Comparison of ENCODE assay signal across 8 cellular contexts in the genomic region with DNA sequence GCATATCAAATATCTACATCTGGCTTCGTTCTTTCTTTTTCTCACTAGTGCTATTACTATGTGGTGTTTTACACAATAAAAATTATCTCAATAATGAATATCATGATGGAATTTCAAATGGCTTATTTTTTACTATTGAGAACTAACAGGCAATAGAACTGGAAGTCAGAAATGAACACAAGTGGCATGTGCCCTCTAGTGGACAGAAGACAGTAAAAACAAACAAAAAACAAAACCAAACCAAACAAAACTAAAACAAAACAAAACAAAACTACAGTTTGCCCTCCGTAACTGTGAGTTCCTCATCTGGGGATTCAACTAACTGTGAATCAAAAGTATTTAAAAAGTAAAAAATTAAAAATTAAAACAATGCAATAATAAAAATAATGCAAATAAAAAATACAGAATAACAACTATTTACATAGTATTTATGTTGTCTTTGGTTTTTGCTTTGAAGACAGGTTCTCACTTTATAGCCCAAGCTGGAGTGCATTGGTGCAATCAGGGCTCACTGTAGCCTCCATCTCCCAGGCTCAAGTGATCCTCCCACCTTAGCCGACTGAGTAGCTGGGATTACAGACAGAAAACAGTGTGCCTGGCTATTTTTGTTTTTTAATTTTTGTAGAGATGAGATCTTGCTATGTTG.
DNase-seq lines count a peak whose midpoint lies in the region; ATAC-seq and TF ChIP-seq lines count a peak whose summit lies in the region.

No MANE protein-coding gene starts in this region.

- ATAC-seq in GM19351 (IDR thresholded peaks at IDR 0.05; ENCODE audit: unreplicated experiment) (peak; percentile 92), HG03139 (IDR thresholded peaks at IDR 0.05; ENCODE audit: unreplicated experiment) (peak; percentile 80), esophagus mucosa (no peak)

- H3K9me3 Mint-ChIP-seq in Caco-2 (ENCODE audit: unreplicated experiment): no peaks in the 10 kb centered on the region

- H3K27me3 ChIP-seq in Caco-2 (replicated peaks; ENCODE audit: control insufficient read depth, insufficient read depth, low read length) (no peaks in the 10 kb centered on the region), iPS DF 6.9 (ENCODE audit: control insufficient read depth, insufficient read depth, low read length) (no peaks in the 10 kb centered on the region), suprapubic skin (no peaks in the 10 kb centered on the region)

- TF ChIP-seq CTCF in Caco-2 (IDR thresholded peaks at IDR 0.05; ENCODE audit: insufficient read depth in 1 of 2, low read depth in 1 of 2, low read length in 1 of 2, severe bottlenecking in 1 of 2, unreplicated experiment in 1 of 2) (peak; percentile 50 to 51), RWPE1 (conservative IDR thresholded peaks at IDR 0.05; ENCODE audit: low read depth) (peak; percentile 73), suprapubic skin (IDR thresholded peaks at IDR 0.05) (peak in 1 of 2 donors; percentile 27)

- H3K9me3 ChIP-seq in Caco-2: no peaks in the 10 kb centered on the region
- no peaks in the 10 kb centered on the region for H3K9me3 ChIP-seq in iPS DF 6.9 (ENCODE audit: control insufficient read depth, insufficient read depth, low read length)
- no peaks in the 10 kb centered on the region for H3K9me3 ChIP-seq in suprapubic skin

- POLR2A ChIA-PET in Caco-2 (lab: Charles Lee): no interaction called here
- POLR2A ChIA-PET in RWPE1 (lab: Yijun Ruan, JAX; ENCODE audit: low non-redundant PET): interaction anchor here (0.5 kb wide), 1 partner anchor 178 kb away, joined by 3 read pairs; no protein-coding TSS in a partner anchor

- H3K4me1 ChIP-seq in Caco-2: no peaks in the 10 kb centered on the region
- no peaks in the 10 kb centered on the region for H3K4me1 ChIP-seq in iPS DF 6.9 (ENCODE audit: control insufficient read depth, insufficient read depth, low read length)
- H3K4me1 ChIP-seq in suprapubic skin: no peaks in the 10 kb centered on the region

- H3K4me1 Mint-ChIP-seq in Caco-2 (ENCODE audit: low read depth, unreplicated experiment): no peaks in the 10 kb centered on the region

- no peak for TF ChIP-seq POLR2A in suprapubic skin (IDR thresholded peaks at IDR 0.05)

- no TSS peak for BruUV-seq in Caco-2 (replicated peaks; lab: Mats Ljungman, UMichigan)

- no peak for TF ChIP-seq EP300 in suprapubic skin (IDR thresholded peaks at IDR 0.05)

- no peak overlapping the region for H3K4me3 Mint-ChIP-seq in Caco-2 (ENCODE audit: unreplicated experiment)

- intact Hi-C loops in Caco-2 (cut with micrococcal nuclease; ENCODE audit: unreplicated experiment): loop anchor here (1.0 kb wide), 1 partner anchor 711 kb away; no protein-coding TSS in a partner anchor

- no peak overlapping the region for H3K4me3 ChIP-seq in Caco-2 (ENCODE audit: low read depth, low read length)
- no peak overlapping the region for H3K4me3 ChIP-seq in iPS DF 6.9 (ENCODE audit: low read length)
- no peak overlapping the region for H3K4me3 ChIP-seq in suprapubic skin

- no CpG with 5 or more reads among the region's 3 CpGs for WGBS in iPS DF 6.9 (ENCODE audit: insufficient coverage, insufficient read length)
- WGBS in suprapubic skin: 47% methylated on average over 3 of the region's 3 CpGs

- no peaks in the 10 kb centered on the region for H3K36me3 Mint-ChIP-seq in Caco-2 (ENCODE audit: insufficient read depth, unreplicated experiment)

- DNase-seq in Caco-2 (peak in 1 of 2 experiments; percentile 7), RWPE1 (ENCODE audit: low spot score) (peak; percentile 4), iPS DF 6.9 (ENCODE audit: low read depth, low spot score) (peak; percentile 11), suprapubic skin (ENCODE audit: low spot score in 2 of 2) (no peak), middle frontal gyrus (ENCODE audit: extremely low spot score, low spot score) (no peak)

- H3K36me3 ChIP-seq in Caco-2 (ENCODE audit: control insufficient read depth, insufficient read depth, low read length) (no peaks in the 10 kb centered on the region), iPS DF 6.9 (ENCODE audit: control insufficient read depth, insufficient read depth, low read length) (no peaks in the 10 kb centered on the region), suprapubic skin (no peaks in the 10 kb centered on the region)

- CTCF ChIA-PET in Caco-2 (lab: Charles Lee) (no interaction called here), RWPE1 (lab: Yijun Ruan, JAX) (interaction anchor here (0.6 to 1.0 kb wide), 4 partner anchors 8 to 339 kb away, joined by 3 read pairs; no protein-coding TSS in a partner anchor)

- no peak overlapping the region for H3K27ac Mint-ChIP-seq in Caco-2 (ENCODE audit: unreplicated experiment)

- H3K27me3 Mint-ChIP-seq in Caco-2 (ENCODE audit: insufficient read depth, unreplicated experiment): peaks cover 3% of the 10 kb centered on the region

- H3K27ac ChIP-seq in RWPE1 (no peak overlapping the region), iPS DF 6.9 (ENCODE audit: low read length) (no peak overlapping the region), suprapubic skin (no peak overlapping the region)

Comparison
In these comparisons a context has a peak if more than half of its experiments do, and no peak if none do; other contexts are left out.
1. DNase-seq: peak in RWPE1 (single experiment) and iPS DF 6.9 (single experiment); none in suprapubic skin (0 of 2) and middle frontal gyrus (single experiment).